1 cellular context compared by ENCODE assay signal in genomic region chr19:55479045-55479444, GRCh38.
TF ChIP-seq lines count a peak whose summit lies in the region.

No MANE protein-coding gene starts in this region.

TF ChIP-seq in WTC11, 78 proteins besides CTCF, POLR2A, EP300 and RAD21 (continued from another document):
- no peak for TF ChIP-seq ZNF532 (CRISPR knock-in tag; IDR thresholded peaks at IDR 0.05; ENCODE audit: borderline replicate concordance)
